Comparison of ENCODE assay signal across 9 cellular contexts in the genomic region with DNA sequence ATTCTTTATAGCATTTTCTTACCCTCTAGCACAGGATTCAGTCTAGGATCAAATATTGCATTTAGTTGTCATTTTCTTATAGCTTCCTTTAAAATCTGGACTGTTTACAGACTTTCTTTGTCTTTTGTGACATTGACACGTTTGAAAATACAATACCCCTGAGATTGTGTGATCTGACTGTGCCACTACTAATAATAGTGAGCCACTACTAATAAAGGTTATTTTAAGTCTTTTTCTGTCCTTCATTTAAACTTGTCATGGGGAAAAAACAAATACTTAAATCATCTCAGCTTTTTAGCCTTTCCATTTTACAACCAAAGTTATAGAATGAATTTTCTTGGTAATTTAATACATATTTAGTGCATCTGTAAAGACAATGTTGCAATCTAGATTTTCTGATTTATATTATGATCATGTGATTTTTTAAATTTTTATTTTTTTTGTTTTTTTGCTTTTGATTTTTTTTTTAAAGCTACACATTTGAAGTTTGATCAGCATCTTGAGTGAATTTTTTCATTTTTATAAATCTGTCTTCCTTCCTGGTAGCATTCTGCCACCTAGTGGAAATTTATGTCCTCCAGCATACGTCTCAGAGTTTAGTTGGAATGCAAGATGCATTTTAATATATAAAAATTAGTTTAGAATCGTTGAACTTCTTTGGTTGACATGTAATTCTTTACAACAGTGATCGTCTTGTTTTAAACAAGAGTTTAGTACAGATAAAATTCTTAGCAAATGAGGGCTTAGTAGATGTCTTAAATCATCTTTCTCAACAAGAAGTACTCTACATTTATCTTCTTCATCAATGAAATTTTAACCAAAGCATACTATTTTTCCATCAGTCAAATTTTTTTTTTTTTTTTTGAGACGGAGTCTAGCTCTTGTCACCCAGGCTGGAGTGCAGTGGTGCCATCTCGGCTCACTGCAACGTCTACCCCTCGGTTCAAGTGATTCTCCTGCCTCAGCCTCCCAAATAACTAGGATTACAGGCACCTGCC.
DNase-seq lines count a peak whose midpoint lies in the region; ATAC-seq, FAIRE-seq and TF ChIP-seq lines count a peak whose summit lies in the region.
"Had no signal": no experiment of that assay in that cellular context is flagged by ENCODE, and none has a peak within 500 bp of the region (broad histone marks: within the 10 kb centered on the region; RNA-seq: fewer than 3 reads in every experiment).

No MANE protein-coding gene starts in this region.

- ATAC-seq in HG02610 (IDR thresholded peaks at IDR 0.05; ENCODE audit: unreplicated experiment) (no peak), HG03520 (IDR thresholded peaks at IDR 0.05; ENCODE audit: unreplicated experiment) (no peak)

- intact Hi-C loops in dorsolateral prefrontal cortex (cut with DNase I) = loop anchor here in 1 of 2 donors (5.0 kb wide), 2 partner anchors 239 to 869 kb away; no protein-coding TSS in a partner anchor

- no peak overlapping the region for H3K27ac ChIP-seq in dorsolateral prefrontal cortex

- no peak overlapping the region for H3K4me3 ChIP-seq in dorsolateral prefrontal cortex

- peak; percentile 73 to 96 (median 87) for TF ChIP-seq CTCF in dorsolateral prefrontal cortex (IDR thresholded peaks at IDR 0.05 in 54 of 56, conservative IDR thresholded peaks at IDR 0.05 in 2 of 56; ENCODE audit: low read depth in 1 of 56, partially characterized antibody in 56 of 56)

- DNase-seq in NCI-H748 (lab: John Stamatoyannopoulos, UW; ENCODE audit: unreplicated experiment) (peak; percentile 41), NCI-H748 treated with DMSO at 0.1 percent for 48 hours (lab: John Stamatoyannopoulos, UW) (no peak), KBM-7 (peak; percentile 81), RCC 7860 (ENCODE audit: low spot score) (peak; percentile 52), dorsolateral prefrontal cortex (no peak), middle frontal gyrus (ENCODE audit: extremely low spot score, low spot score) (peak; percentile 29)
- DNase-seq: activated naive CD8-positive, alpha-beta T cell treated with anti-CD3 and anti-CD28 coated beads, Interleukin-2, amount 10 ng/mL, durations not matched to agents 7 days and 5 days had no signal

- FAIRE-seq in RCC 7860 (lab: Jason Lieb, UNC) = peak; percentile 90

- no peaks in the 10 kb centered on the region for H3K27me3 ChIP-seq in dorsolateral prefrontal cortex

- in situ Hi-C loops in KBM-7 (cut with MboI; ENCODE audit: low pct_unique_long_range_greater_than_20kb, low sequenced_read_pairs) = no loop called here

Comparison
In these comparisons a context has a peak if more than half of its experiments do, and no peak if none do; other contexts are left out.
1. DNase-seq: peak in NCI-H748 (single experiment), KBM-7 (single experiment), RCC 7860 (single experiment) and middle frontal gyrus (single experiment); none in NCI-H748 treated with DMSO at 0.1 percent for 48 hours (single experiment) and dorsolateral prefrontal cortex (0 of 10).